Comparison of ENCODE assay signal across 20 cellular contexts in genomic region chr16:23573822-23574221, GRCh38. TPM values are rescaled to one million over a fixed set of nuclear protein-coding genes. Genes with fewer than 3 reads are reported as not detected.
DNase-seq lines count a peak whose midpoint lies in the region; ATAC-seq and TF ChIP-seq lines count a peak whose summit lies in the region.
"Had no signal": no experiment of that assay in that cellular context is flagged by ENCODE, and none has a peak within 500 bp of the region (broad histone marks: within the 10 kb centered on the region; RNA-seq: fewer than 3 reads in every experiment).

No MANE protein-coding gene starts in this region.

- DNase-seq in activated T-cell treated with anti-CD3 and anti-CD28 coated beads, Interleukin-2, amount 50 U/mL, for 24 hours = no peak
- DNase-seq in activated T-cell treated with anti-CD3 and anti-CD28 coated beads for 4 hours (no peak), endothelial cell (ENCODE audit: low spot score) (no peak), trophoblast cell (no peak), gastrocnemius medialis (no peak), prostate gland (ENCODE audit: low spot score) (no peak), Karpas-422 (no peak)
- no peak for DNase-seq in stimulated activated CD4-positive, alpha-beta T cell treated with anti-CD3 and anti-CD28 coated beads, Interleukin-4, amount 100 ng/mL, for 24 hours
- DNase-seq: Caco-2; CD4-positive, CD25-positive, alpha-beta regulatory T cell; CD8-positive, alpha-beta T cell; DMS153; DND-41; GM23248; H7; HCEC 1CT had no signal

- H3K9me3 Mint-ChIP-seq in activated T-cell treated with anti-CD3 and anti-CD28 coated beads, Interleukin-2, amount 50 U/mL, for 24 hours = no peaks in the 10 kb centered on the region
- no peaks in the 10 kb centered on the region for H3K9me3 Mint-ChIP-seq in endothelial cell (ENCODE audit: unreplicated experiment)
- H3K9me3 Mint-ChIP-seq: CD4-positive, CD25-positive, alpha-beta regulatory T cell; CD8-positive, alpha-beta T cell had no signal

- no peak overlapping the region for H3K14ac ChIP-seq in trophoblast cell (ENCODE audit: low read length)

- H3K27me3 ChIP-seq in trophoblast cell (ENCODE audit: insufficient read depth, low read length) (no peaks in the 10 kb centered on the region), gastrocnemius medialis (no peaks in the 10 kb centered on the region), prostate gland (replicated peaks; ENCODE audit: insufficient read depth) (no peaks in the 10 kb centered on the region), Karpas-422 (ENCODE audit: low read length) (no peaks in the 10 kb centered on the region)
- H3K27me3 ChIP-seq: BLaER1 had no signal

- peaks cover 36 to 62% of the 10 kb centered on the region in 2 experiments for H3K36me3 ChIP-seq in trophoblast cell (ENCODE audit: control insufficient read depth in 1 of 2, insufficient read depth in 2 of 2, low read length in 2 of 2)
- peaks cover 0 to 78% of the 10 kb centered on the region in 2 donors for H3K36me3 ChIP-seq in gastrocnemius medialis
- H3K36me3 ChIP-seq in prostate gland = peaks cover 5 to 12% of the 10 kb centered on the region in 2 donors
- peaks cover 6% of the 10 kb centered on the region; the same call in 1 of the 2 replicates for H3K36me3 ChIP-seq in Karpas-422 (ENCODE audit: insufficient read depth, low read length)

- H3K4ac ChIP-seq in trophoblast cell (ENCODE audit: low read depth, low read length) = no peak overlapping the region

- H3K9me3 ChIP-seq in trophoblast cell (ENCODE audit: insufficient read depth, low read depth, low read length) (no peaks in the 10 kb centered on the region), gastrocnemius medialis (no peaks in the 10 kb centered on the region), prostate gland (no peaks in the 10 kb centered on the region), Karpas-422 (ENCODE audit: low read length) (no peaks in the 10 kb centered on the region)
- H3K9me3 ChIP-seq: BLaER1, Caco-2 had no signal

- H4K12ac ChIP-seq in trophoblast cell (ENCODE audit: low read depth, low read length) = peak overlapping the region; percentile 37

- no peak overlapping the region for H2BK5ac ChIP-seq in trophoblast cell (ENCODE audit: low read depth, low read length, poor library complexity)

- no peak overlapping the region for H3K4me3 Mint-ChIP-seq in activated T-cell treated with anti-CD3 and anti-CD28 coated beads, Interleukin-2, amount 50 U/mL, for 24 hours
- peak overlapping the region; percentile 12 for H3K4me3 Mint-ChIP-seq in endothelial cell (ENCODE audit: unreplicated experiment)
- H3K4me3 Mint-ChIP-seq: B cell; CD4-positive, CD25-positive, alpha-beta regulatory T cell; CD8-positive, alpha-beta T cell had no signal

- ATAC-seq in gastrocnemius medialis = no peak
- ATAC-seq: CD8-positive, alpha-beta T cell had no signal

- TF ChIP-seq POLR2A in gastrocnemius medialis (IDR thresholded peaks at IDR 0.05) (no peak), prostate gland (IDR thresholded peaks at IDR 0.05) (no peak)

- H3K79me1 ChIP-seq in trophoblast cell (ENCODE audit: low read length) = no peaks in the 10 kb centered on the region

- no peaks in the 10 kb centered on the region for H3K4me1 Mint-ChIP-seq in activated T-cell treated with anti-CD3 and anti-CD28 coated beads, Interleukin-2, amount 50 U/mL, for 24 hours (ENCODE audit: low read depth)
- no peaks in the 10 kb centered on the region for H3K4me1 Mint-ChIP-seq in endothelial cell (ENCODE audit: unreplicated experiment)

- H2BK120ac ChIP-seq in trophoblast cell (ENCODE audit: insufficient read depth, low read length, poor library complexity) = no peak overlapping the region

- H3K9me2 ChIP-seq in Karpas-422 (replicated peaks; ENCODE audit: insufficient read depth, low read length) = no peaks in the 10 kb centered on the region

- no peak overlapping the region for H3K23ac ChIP-seq in trophoblast cell (ENCODE audit: low read length)

- no peak overlapping the region for H4K8ac ChIP-seq in trophoblast cell (ENCODE audit: low read depth, low read length)

- H3K9ac ChIP-seq in trophoblast cell (ENCODE audit: low read length) (no peak overlapping the region), Karpas-422 (ENCODE audit: low read length) (no peak overlapping the region)
- H3K9ac ChIP-seq: BLaER1, GM23248 had no signal

- H3K18ac ChIP-seq in trophoblast cell (ENCODE audit: low read length) = no peak overlapping the region

- peak overlapping the region; percentile 50 for H3K27ac Mint-ChIP-seq in activated T-cell treated with anti-CD3 and anti-CD28 coated beads, Interleukin-2, amount 50 U/mL, for 24 hours
- peak overlapping the region; percentile 25 for H3K27ac Mint-ChIP-seq in endothelial cell (ENCODE audit: unreplicated experiment)
- H3K27ac Mint-ChIP-seq: B cell; CD8-positive, alpha-beta T cell had no signal

- TF ChIP-seq CTCF in endothelial cell (IDR thresholded peaks at IDR 0.05; ENCODE audit: unreplicated experiment) (no peak), gastrocnemius medialis (IDR thresholded peaks at IDR 0.05 in 4 of 5, conservative IDR thresholded peaks at IDR 0.05 in 1 of 5) (no peak), prostate gland (IDR thresholded peaks at IDR 0.05) (no peak)

- intact Hi-C loops in gastrocnemius medialis (cut with DNase I; ENCODE audit: low total_unique reads) = no loop called here
- intact Hi-C loops in prostate gland (cut with DNase I) = no loop called here

- H3K4me2 ChIP-seq in trophoblast cell (ENCODE audit: low read length) (no peak overlapping the region), Karpas-422 (ENCODE audit: low read depth, low read length, poor library complexity, severe bottlenecking) (no peak overlapping the region)
- H3K4me2 ChIP-seq: BLaER1 had no signal

- no peaks in the 10 kb centered on the region for H3K4me1 ChIP-seq in trophoblast cell (ENCODE audit: control insufficient read depth in 1 of 2, insufficient read depth in 2 of 2, low read length in 2 of 2)
- peaks cover 14 to 19% of the 10 kb centered on the region in 2 donors for H3K4me1 ChIP-seq in gastrocnemius medialis
- H3K4me1 ChIP-seq in prostate gland (replicated peaks) = no peaks in the 10 kb centered on the region
- peaks cover 28% of the 10 kb centered on the region for H3K4me1 ChIP-seq in Karpas-422 (ENCODE audit: low read length)
- H3K4me1 ChIP-seq: BLaER1, Caco-2 had no signal

- H3K79me2 ChIP-seq in trophoblast cell (ENCODE audit: control insufficient read depth, insufficient read depth, low read length, poor library complexity) (no peaks in the 10 kb centered on the region), Karpas-422 (ENCODE audit: low read length) (no peaks in the 10 kb centered on the region)

- no peak overlapping the region for H3K27ac ChIP-seq in trophoblast cell (ENCODE audit: low read depth, low read length)
- H3K27ac ChIP-seq in gastrocnemius medialis = peak overlapping the region; percentile 59 to 74 (median 63)
- H3K27ac ChIP-seq in prostate gland = no peak overlapping the region
- H3K27ac ChIP-seq in Karpas-422 (ENCODE audit: low read length) = no peak overlapping the region
- H3K27ac ChIP-seq: 22Rv1, BLaER1, C4-2B, GM23248 had no signal

- no peak overlapping the region for H2BK12ac ChIP-seq in trophoblast cell (ENCODE audit: low read length)

- no peaks in the 10 kb centered on the region for H4K20me1 ChIP-seq in Karpas-422 (ENCODE audit: insufficient read depth, low read depth, low read length)

- in situ Hi-C loops in gastrocnemius medialis (cut with MboI; ENCODE audit: low sequenced_read_pairs in 4 of 4) = no loop called here

- peaks cover 94% of the 10 kb centered on the region for H3K36me3 Mint-ChIP-seq in activated T-cell treated with anti-CD3 and anti-CD28 coated beads, Interleukin-2, amount 50 U/mL, for 24 hours (ENCODE audit: low read depth)
- H3K36me3 Mint-ChIP-seq in endothelial cell (ENCODE audit: low read depth, unreplicated experiment) = peaks cover 26% of the 10 kb centered on the region

- no CpG with 5 or more reads among the region's 5 CpGs for WGBS in trophoblast cell (ENCODE audit: extremely low coverage, insufficient coverage, insufficient read length)
- 83% methylated on average over 5 of the region's 5 CpGs for WGBS in prostate gland

- no peak overlapping the region for H2AFZ ChIP-seq in trophoblast cell (ENCODE audit: insufficient read depth, low read length, poor library complexity)
- no peak overlapping the region for H2AFZ ChIP-seq in Karpas-422 (ENCODE audit: low read length)
- H2AFZ ChIP-seq: GM23248 had no signal

- no peak overlapping the region for H3K4me3 ChIP-seq in trophoblast cell (ENCODE audit: low read depth, low read length)
- H3K4me3 ChIP-seq in gastrocnemius medialis = no peak overlapping the region
- H3K4me3 ChIP-seq in prostate gland = no peak overlapping the region
- no peak overlapping the region for H3K4me3 ChIP-seq in Karpas-422 (ENCODE audit: low read length)
- H3K4me3 ChIP-seq: BLaER1, GM23248 had no signal

- no peak overlapping the region for H4K91ac ChIP-seq in trophoblast cell (ENCODE audit: low read depth, low read length)

- H2AK5ac ChIP-seq in trophoblast cell (ENCODE audit: low read length) = no peak overlapping the region

- no peaks in the 10 kb centered on the region for H3K27me3 Mint-ChIP-seq in activated T-cell treated with anti-CD3 and anti-CD28 coated beads, Interleukin-2, amount 50 U/mL, for 24 hours
- no peaks in the 10 kb centered on the region for H3K27me3 Mint-ChIP-seq in endothelial cell (ENCODE audit: unreplicated experiment)
- H3K27me3 Mint-ChIP-seq: B cell; CD4-positive, CD25-positive, alpha-beta regulatory T cell had no signal

RNA-seq across cellular contexts. Expression of gene UBFD1, which starts 16.3 kb away (rescaled TPM):
- total RNA-seq in endothelial cell (ENCODE audit: unreplicated experiment) (89.1 TPM), gastrocnemius medialis (100 to 1,000 TPM; 133 to 367 (median 317) TPM), prostate gland (100 to 1,000 TPM in 1 of 2 donors, 10 to 100 TPM in 1; 92.2 to 218 TPM)
- polyA plus RNA-seq in trophoblast cell (2013) = 42.7 and 45.0 TPM in 2 replicates
- total RNA-seq in Karpas-422 (2014; rRNA removed; shearing (Covaris generic); ENCODE audit: low replicate concordance) = 43.1 and 69.5 TPM in 2 replicates

RNA-seq across cellular contexts. Expression of gene EARS2, which starts 16.7 kb away (rescaled TPM):
- 14.1 TPM for total RNA-seq in endothelial cell (ENCODE audit: unreplicated experiment)
- polyA plus RNA-seq in trophoblast cell (2013) = 8.0 and 9.3 TPM in 2 replicates
- 10 to 100 TPM in 3 of 4 donors, 1 to 10 TPM in 1; 8.4 to 39.6 (median 19.3) TPM for total RNA-seq in gastrocnemius medialis
- 10 to 100 TPM; 40.3 to 60.2 TPM for total RNA-seq in prostate gland
- total RNA-seq in Karpas-422 (2014; rRNA removed; shearing (Covaris generic); ENCODE audit: low replicate concordance) = 25.5 and 27.9 TPM in 2 replicates

RNA-seq across cellular contexts. Expression of gene NDUFAB1, which starts 22.3 kb away (rescaled TPM):
- total RNA-seq in endothelial cell (ENCODE audit: unreplicated experiment) (91.7 TPM), gastrocnemius medialis (100 to 1,000 TPM; 166 to 400 (median 323) TPM), prostate gland (100 to 1,000 TPM in 1 of 2 donors, 10 to 100 TPM in 1; 82.3 to 129 TPM)
- polyA plus RNA-seq in trophoblast cell (2013) = 180 and 185 TPM in 2 replicates
- 134 and 193 TPM in 2 replicates for total RNA-seq in Karpas-422 (2014; rRNA removed; shearing (Covaris generic); ENCODE audit: low replicate concordance)

Comparison
In these comparisons a context has a peak if more than half of its experiments do, and no peak if none do; other contexts are left out.
1. H3K27ac ChIP-seq: peak in gastrocnemius medialis (4 of 4); none in trophoblast cell (single experiment), prostate gland (0 of 2) and Karpas-422 (single experiment).